Comparison of ENCODE assay signal across 10 cellular contexts in genomic region chr5:137022725-137023124, GRCh38.
"Had no signal": no experiment of that assay in that cellular context is flagged by ENCODE, and none has a peak within 500 bp of the region (broad histone marks: within the 10 kb centered on the region; RNA-seq: fewer than 3 reads in every experiment).

No MANE protein-coding gene starts in this region.

- H3K27me3 ChIP-seq: breast epithelium, esophagus squamous epithelium, gastrocnemius medialis, thyroid gland had no signal

- ATAC-seq: gastrocnemius medialis had no signal

- H3K79me2 ChIP-seq: parathyroid adenoma had no signal

- H3K4me1 ChIP-seq: breast epithelium, esophagus squamous epithelium, thyroid gland had no signal

- H2AFZ ChIP-seq: parathyroid adenoma had no signal

- H3K27ac ChIP-seq: breast epithelium, esophagus squamous epithelium, gastrocnemius medialis, parathyroid adenoma, skin epidermis, thyroid gland had no signal

- H3K9me3 ChIP-seq: breast epithelium, esophagus squamous epithelium, gastrocnemius medialis, thyroid gland had no signal

- H3K9ac ChIP-seq: parathyroid adenoma had no signal

- H3K4me3 ChIP-seq: esophagus squamous epithelium, gastrocnemius medialis, skin epidermis, thyroid gland had no signal

- DNase-seq: activated B cell treated with CpG ODN at 0.5 μM for 24 hours; activated CD4-positive, alpha-beta T cell treated with anti-CD3 and anti-CD28 coated beads, Interleukin-2, amount 50 U/mL, for 1 hour; activated naive CD4-positive, alpha-beta T cell treated with anti-CD3 and anti-CD28 coated beads, Interleukin-2, amount 10 ng/mL, durations not matched to agents 7 days and 5 days; esophagus squamous epithelium; gastrocnemius medialis; kidney had no signal

- H3K36me3 ChIP-seq: breast epithelium, esophagus squamous epithelium, gastrocnemius medialis, thyroid gland had no signal
